18 cellular contexts compared by ENCODE assay signal in genomic region chr20:58069796-58070663, GRCh38.
"Had no signal": no experiment of that assay in that cellular context is flagged by ENCODE, and none has a peak within 500 bp of the region (broad histone marks: within the 10 kb centered on the region; RNA-seq: fewer than 3 reads in every experiment).

No MANE protein-coding gene starts in this region.

- H3K36me3 ChIP-seq: gastroesophageal sphincter, neutrophil, sigmoid colon, thoracic aorta had no signal

- H3K4me1 Mint-ChIP-seq: immature natural killer cell had no signal

- ATAC-seq: gastroesophageal sphincter; left ventricle myocardium superior; naive thymus-derived CD4-positive, alpha-beta T cell; stimulated activated naive B cell treated with anti-CD40 and anti-IgM and Interleukin-4, amounts not matched to agents 10 μg/mL and 1 μg/mL and 100 μg/mL, for 72 hours had no signal

- H3K4me3 ChIP-seq: gastroesophageal sphincter, sigmoid colon, thoracic aorta had no signal

- H3K79me2 ChIP-seq: parathyroid adenoma had no signal

- H3K9me3 ChIP-seq: gastroesophageal sphincter, neutrophil, sigmoid colon, thoracic aorta had no signal

- H3K36me3 Mint-ChIP-seq: activated naive CD8-positive, alpha-beta T cell; immature natural killer cell; stimulated activated naive B cell treated with anti-CD40 and anti-IgM and Interleukin-4, amounts not matched to agents 10 μg/mL and 1 μg/mL and 100 μg/mL, for 72 hours had no signal

- H3K9me3 Mint-ChIP-seq: activated CD4-positive, alpha-beta memory T cell treated with anti-CD3 and anti-CD28 coated beads, Interleukin-2, amount 10 ng/mL, durations not matched to agents 7 days and 5 days; immature natural killer cell had no signal

- H3K27ac ChIP-seq: gastroesophageal sphincter, neutrophil, parathyroid adenoma, sigmoid colon, thoracic aorta had no signal

- H3K27ac Mint-ChIP-seq: activated CD4-positive, alpha-beta memory T cell treated with anti-CD3 and anti-CD28 coated beads, Interleukin-2, amount 10 ng/mL, durations not matched to agents 7 days and 5 days; activated naive CD8-positive, alpha-beta T cell; immature natural killer cell; naive thymus-derived CD4-positive, alpha-beta T cell; stimulated activated naive B cell treated with anti-CD40 and anti-IgM and Interleukin-4, amounts not matched to agents 10 μg/mL and 1 μg/mL and 100 μg/mL, for 72 hours had no signal

- H3K27me3 ChIP-seq: neutrophil had no signal

- H3K4me3 Mint-ChIP-seq: activated CD4-positive, alpha-beta memory T cell treated with anti-CD3 and anti-CD28 coated beads, Interleukin-2, amount 10 ng/mL, durations not matched to agents 7 days and 5 days; activated naive CD8-positive, alpha-beta T cell; immature natural killer cell; naive thymus-derived CD4-positive, alpha-beta T cell; stimulated activated naive B cell treated with anti-CD40 and anti-IgM and Interleukin-4, amounts not matched to agents 10 μg/mL and 1 μg/mL and 100 μg/mL, for 72 hours had no signal

- DNase-seq: activated CD4-positive, alpha-beta memory T cell treated with anti-CD3 and anti-CD28 coated beads, Interleukin-2, amount 10 ng/mL, durations not matched to agents 7 days and 5 days; activated CD4-positive, alpha-beta T cell treated with anti-CD3 and anti-CD28 coated beads for 48 hours; activated CD4-positive, CD25-positive, alpha-beta regulatory T cell; erythroblast; immature natural killer cell; left ventricle myocardium superior; mesendoderm; naive thymus-derived CD4-positive, alpha-beta T cell; sigmoid colon; stimulated activated CD4-positive, alpha-beta T cell treated with anti-CD3 and anti-CD28 coated beads, Interleukin-4, amount 100 ng/mL, for 4 hours; stimulated activated naive B cell treated with anti-CD40 and anti-IgM and Interleukin-4, amounts not matched to agents 10 μg/mL and 1 μg/mL and 100 μg/mL, for 72 hours; T-helper 1 cell; T1000 had no signal

- H3K27me3 Mint-ChIP-seq: activated CD4-positive, alpha-beta memory T cell treated with anti-CD3 and anti-CD28 coated beads, Interleukin-2, amount 10 ng/mL, durations not matched to agents 7 days and 5 days had no signal

- H3K9ac ChIP-seq: parathyroid adenoma had no signal

- H2AFZ ChIP-seq: parathyroid adenoma had no signal

- H3K4me1 ChIP-seq: parathyroid adenoma, sigmoid colon had no signal
